8 cellular contexts compared by ENCODE assay signal in the genomic region with DNA sequence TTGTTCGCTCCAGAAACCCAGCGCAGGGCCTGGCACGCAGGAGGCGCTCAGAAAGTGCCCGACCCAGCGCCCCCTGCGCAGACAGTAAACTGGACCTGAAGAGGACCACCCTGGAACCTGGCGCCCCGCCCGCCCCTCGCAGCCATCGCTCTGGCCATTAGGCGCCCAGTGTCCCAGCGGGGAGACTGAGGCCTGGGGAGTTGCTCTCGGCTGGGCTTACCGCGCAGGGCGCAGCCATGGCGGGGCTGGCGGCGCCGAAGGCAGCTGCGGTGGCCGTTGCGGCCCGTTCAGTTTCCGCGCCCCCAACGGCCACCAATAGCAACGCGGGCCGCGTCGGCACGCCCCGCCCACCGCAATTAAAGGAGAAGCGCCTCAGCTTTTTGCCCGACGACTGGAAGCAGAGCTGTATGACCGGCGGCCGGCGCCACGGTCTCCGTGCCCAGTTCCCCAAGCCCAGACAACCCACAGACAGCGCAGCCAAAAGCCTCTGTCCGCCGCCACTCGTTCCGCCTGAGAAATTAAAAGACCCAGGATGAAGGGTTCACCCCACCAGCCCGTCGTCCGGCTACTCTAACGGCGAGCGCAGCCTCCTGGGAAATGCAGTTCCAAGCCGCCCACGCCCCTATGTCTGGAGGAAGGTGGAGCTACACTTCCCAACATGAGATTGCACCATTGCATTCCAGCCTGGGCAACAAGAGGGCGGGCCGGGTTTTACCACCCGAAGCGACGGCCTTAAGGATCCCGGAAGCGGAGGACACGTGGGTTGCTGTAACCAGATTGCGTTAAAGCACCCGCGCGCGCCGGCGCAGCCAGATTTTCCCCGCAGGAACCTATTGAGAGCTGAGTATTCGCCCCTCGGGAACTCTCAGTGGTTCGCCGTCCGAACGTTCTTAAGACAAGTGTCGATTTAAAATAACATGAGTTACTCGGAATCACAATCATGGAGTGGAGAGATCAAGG. TPM values are rescaled to one million over a fixed set of nuclear protein-coding genes. Genes with fewer than 3 reads are reported as not detected.
DNase-seq lines count a peak whose midpoint lies in the region; ATAC-seq and TF ChIP-seq lines count a peak whose summit lies in the region.

A gene (minus strand): TSS at position 289 of the 960 bp plus-strand sequence. CDS start 51 bp downstream, at position 238.

- DNase-seq in DMS 273 (lab: John Stamatoyannopoulos, UW; ENCODE audit: unreplicated experiment), result peak; percentile 97
- DNase-seq in HuH-7.5 (ENCODE audit: low spot score), result peak; percentile 86
- DNase-seq in OCI-M1 (lab: John Stamatoyannopoulos, UW), result peak; percentile 96
- DNase-seq in activated T-cell treated with anti-CD3 and anti-CD28 coated beads for 1 hour (ENCODE audit: low read depth), result peak; percentile 77
- DNase-seq in endothelial cell (ENCODE audit: low spot score), result peak; percentile 89
- DNase-seq in midbrain (lab: John Stamatoyannopoulos, UW), result peak; percentile 92
- DNase-seq in stimulated activated CD8-positive, alpha-beta memory T cell treated with anti-CD3 and anti-CD28 coated beads, Interleukin-15, amount 100 ng/mL, for 48 hours (ENCODE audit: low read depth in 2 of 2), result peak; percentile 84 to 88

- peak; percentile 43 for TF ChIP-seq CTCF in endothelial cell (IDR thresholded peaks at IDR 0.05; ENCODE audit: unreplicated experiment)

- no peaks in the 10 kb centered on the region for H3K9me3 Mint-ChIP-seq in endothelial cell (ENCODE audit: unreplicated experiment)

- no peaks in the 10 kb centered on the region for H3K36me3 Mint-ChIP-seq in endothelial cell (ENCODE audit: low read depth, unreplicated experiment)

- H3K27ac Mint-ChIP-seq in endothelial cell (ENCODE audit: unreplicated experiment), result peak within 1 kb of the TSS; percentile 89

- peak within 1 kb of the TSS; percentile 96 for H3K4me3 Mint-ChIP-seq in endothelial cell (ENCODE audit: unreplicated experiment)

- no peaks in the 10 kb centered on the region for H3K27me3 Mint-ChIP-seq in endothelial cell (ENCODE audit: unreplicated experiment)

- peak; percentile 81 for ATAC-seq in GM21528 (IDR thresholded peaks at IDR 0.05; ENCODE audit: low FRiP score, unreplicated experiment)

- H3K4me1 Mint-ChIP-seq in endothelial cell (ENCODE audit: unreplicated experiment), result peaks cover 3% of the 10 kb centered on the region

RNA-seq across cellular contexts. Expression of the gene that starts here (rescaled TPM):
- total RNA-seq in endothelial cell (ENCODE audit: unreplicated experiment), result 7.5 TPM

Comparison
In these comparisons a context has a peak if more than half of its experiments do, and no peak if none do; other contexts are left out.
1. Peak in every context shown above with its lines: DNase-seq and ATAC-seq.